In the genomic region with DNA sequence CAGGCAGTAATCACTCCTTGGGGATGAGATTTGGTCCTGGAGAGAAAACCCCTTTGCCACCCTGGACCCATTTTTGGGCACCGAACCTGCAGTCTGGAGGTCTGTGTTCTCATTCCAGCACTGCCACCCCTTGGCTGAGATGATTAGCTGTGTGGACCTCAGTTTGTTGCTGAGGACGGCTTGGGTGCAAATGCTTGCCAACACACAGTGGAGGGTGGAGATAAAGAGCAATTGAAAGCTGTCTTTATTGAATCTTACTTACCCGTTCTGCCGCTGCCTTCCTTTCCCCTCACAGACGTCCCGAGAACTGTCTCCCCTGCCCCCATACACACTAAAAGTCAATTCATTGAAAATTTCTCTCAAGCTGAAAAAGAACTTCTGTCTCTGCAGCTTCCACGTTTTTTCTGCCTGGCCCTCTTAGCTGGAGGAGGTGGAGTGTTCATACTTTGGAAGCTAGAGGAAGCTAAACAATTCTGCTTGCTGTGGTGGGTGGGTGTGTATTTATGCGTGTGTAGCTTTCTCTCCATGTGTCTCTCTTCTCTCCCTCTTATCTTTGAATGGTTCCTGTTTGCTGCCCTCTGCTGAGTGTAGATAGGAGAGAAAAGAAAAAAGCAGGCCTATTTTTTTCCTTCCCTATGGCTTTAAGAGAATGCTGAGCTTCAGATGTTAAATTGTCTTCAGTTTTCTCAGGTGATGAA, we compare ENCODE assay signal across 1 cellular context.
TF ChIP-seq lines count a peak whose summit lies in the region.

No MANE protein-coding gene starts in this region.

TF ChIP-seq in IMR-90, 13 proteins besides CTCF, POLR2A, EP300 and RAD21 (continued from another document):
- TF ChIP-seq CHD1 (IDR thresholded peaks at IDR 0.05; ENCODE audit: low read depth, low read length) (no peak), MXI1 (IDR thresholded peaks at IDR 0.05; ENCODE audit: borderline replicate concordance, low read depth, low read length) (peak; percentile 97), FOS (IDR thresholded peaks at IDR 0.05; ENCODE audit: low read depth, low read length) (no peak), RCOR1 (IDR thresholded peaks at IDR 0.05; ENCODE audit: insufficient replicate concordance, low read length) (no peak)
